ENCODE assay signal across 8 cellular contexts in the genomic region with DNA sequence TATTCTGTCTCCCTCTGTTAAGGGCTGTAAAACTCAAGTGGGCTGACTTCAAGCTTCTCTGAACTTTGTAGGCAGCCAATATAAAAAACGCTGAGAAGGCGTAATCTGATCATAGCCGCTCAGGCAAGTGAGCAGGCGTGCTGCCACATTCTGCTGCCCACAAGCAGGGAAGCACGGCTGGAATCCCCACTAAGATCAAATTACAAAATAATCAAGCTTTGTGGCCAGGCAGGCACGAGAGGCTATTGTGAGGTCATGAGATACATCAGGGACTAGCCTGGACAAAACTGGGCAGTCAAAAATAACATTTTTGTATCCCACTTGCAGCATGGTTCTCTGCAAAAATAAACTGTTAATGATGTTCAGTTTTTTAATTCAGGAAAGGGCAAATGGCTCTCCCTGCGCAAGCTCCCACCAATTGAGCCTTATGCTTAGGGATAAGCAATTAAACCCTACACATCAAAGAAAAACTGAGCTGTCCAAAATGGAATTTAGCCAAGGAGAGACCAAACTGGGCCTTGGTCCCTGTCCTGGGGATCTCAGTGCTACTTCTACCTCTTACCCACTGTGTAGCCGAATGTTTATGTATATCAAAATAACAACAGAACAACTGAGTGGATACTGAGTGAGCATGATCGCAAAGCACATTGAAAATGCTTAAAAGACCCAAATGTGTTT.
A peak's percentile ranks its signal among the peaks of the same experiment; 100 is the strongest.
DNase-seq lines count a peak whose midpoint lies in the region; ATAC-seq and TF ChIP-seq lines count a peak whose summit lies in the region.

No MANE protein-coding gene starts in this region.

- WGBS in lung, 2 donors, result 70 to 79% methylated on average over 9 of the region's 9 CpGs

- ATAC-seq in lung (ENCODE audit: insufficient read depth, low FRiP score) (peak; percentile 58), HG03521 (IDR thresholded peaks at IDR 0.05; ENCODE audit: unreplicated experiment) (no peak), HG03439 (IDR thresholded peaks at IDR 0.05; ENCODE audit: unreplicated experiment) (no peak), HG03196 (IDR thresholded peaks at IDR 0.05; ENCODE audit: unreplicated experiment) (no peak)

- H3K4me3 ChIP-seq in cardiac fibroblast (replicated peaks in 1 of 2; ENCODE audit: low read depth in 2 of 2, low read length in 2 of 2), result no peak overlapping the region
- H3K4me3 ChIP-seq in lung, result no peak overlapping the region

- DNase-seq in DMS79 (lab: John Stamatoyannopoulos, UW) (peak; percentile 97), NCI-H2227 (lab: John Stamatoyannopoulos, UW; ENCODE audit: unreplicated experiment) (peak; percentile 54), cardiac fibroblast (ENCODE audit: low read depth in 2 of 2) (peak; percentile 81 to 93), lung (ENCODE audit: low spot score) (peak; percentile 31), GM20000 (ENCODE audit: low spot score) (no peak)

- H3K27ac ChIP-seq in lung (ENCODE audit: low read depth in 1 of 2, low read length in 1 of 2), result no peak overlapping the region

- no peaks in the 10 kb centered on the region for H3K9me3 ChIP-seq in lung (ENCODE audit: control insufficient read depth in 2 of 2, insufficient read depth in 1 of 2, low read length in 1 of 2)

- no peaks in the 10 kb centered on the region for H3K36me3 ChIP-seq in lung (ENCODE audit: control insufficient read depth in 2 of 2, insufficient read depth in 2 of 2, low read length in 2 of 2)

- TF ChIP-seq CTCF in cardiac fibroblast (IDR thresholded peaks at IDR 0.05; ENCODE audit: low read depth, low read length) (no peak), lung (IDR thresholded peaks at IDR 0.05; ENCODE audit: control extremely low read depth, extremely low read depth) (no peak), GM20000 (IDR thresholded peaks at IDR 0.05; ENCODE audit: extremely low read depth, missing control alignments) (no peak)

- H3K4me1 ChIP-seq in lung (ENCODE audit: control insufficient read depth in 2 of 2, insufficient read depth in 2 of 2, low read length in 2 of 2), result peaks cover 1 to 4% of the 10 kb centered on the region in 2 donors

- no peaks in the 10 kb centered on the region for H3K27me3 ChIP-seq in lung (ENCODE audit: control insufficient read depth, insufficient read depth)
